Comparison of ENCODE assay signal across 9 cellular contexts in genomic region chr3:88180398-88180999, GRCh38. TPM values are rescaled to one million over a fixed set of nuclear protein-coding genes. Genes with fewer than 3 reads are reported as not detected.
DNase-seq lines count a peak whose midpoint lies in the region; ATAC-seq, FAIRE-seq and TF ChIP-seq lines count a peak whose summit lies in the region.
"Had no signal": no experiment of that assay in that cellular context is flagged by ENCODE, and none has a peak within 500 bp of the region (broad histone marks: within the 10 kb centered on the region; RNA-seq: fewer than 3 reads in every experiment).

No MANE protein-coding gene starts in this region.

- peak in 1 of 2 donors; percentile 63 for ATAC-seq in naive thymus-derived CD8-positive, alpha-beta T cell

- H2AFZ ChIP-seq in Loucy (ENCODE audit: low read length), result no peak overlapping the region

- peaks cover 0 to 4% (median 3%) of the 10 kb centered on the region in 4 donors for H3K4me1 Mint-ChIP-seq in naive thymus-derived CD8-positive, alpha-beta T cell

- TF ChIP-seq CTCF in Loucy (conservative IDR thresholded peaks at IDR 0.05; ENCODE audit: low read length) (peak; percentile 75), astrocyte of the spinal cord (IDR thresholded peaks at IDR 0.05; ENCODE audit: low read depth, low read length) (peak; percentile 51), right atrium auricular region (IDR thresholded peaks at IDR 0.05) (peak in 1 of 2 donors; percentile 40)

- H3K4me1 ChIP-seq in Loucy (ENCODE audit: insufficient read depth, low read length, poor library complexity, severe bottlenecking) (no peaks in the 10 kb centered on the region), right atrium auricular region (no peaks in the 10 kb centered on the region)

- DNase-seq in AG08396 (ENCODE audit: low spot score) (peak; percentile 17), GM03348 (ENCODE audit: low spot score) (peak; percentile 32), H54 (ENCODE audit: insufficient read length, low spot score) (no peak), astrocyte of the spinal cord (ENCODE audit: low read depth, low spot score) (peak; percentile 53), right atrium auricular region (ENCODE audit: low spot score) (no peak)
- peak in 6 of 10 donors; percentile 5 to 51 (median 25) for DNase-seq in naive thymus-derived CD8-positive, alpha-beta T cell
- no peak for DNase-seq in effector CD8-positive, alpha-beta T cell (lab: John Stamatoyannopoulos, UW)

- FAIRE-seq in H54 (lab: Jason Lieb, UNC), result peak; percentile 81

- in situ Hi-C loops in astrocyte of the spinal cord (cut with HindIII; ENCODE audit: low sequenced_read_pairs), result no loop called here

- no peaks in the 10 kb centered on the region for H3K79me2 ChIP-seq in Loucy (ENCODE audit: insufficient read depth, low read length)

- peaks cover 3 to 14% (median 10%) of the 10 kb centered on the region in 3 donors for H3K36me3 Mint-ChIP-seq in naive thymus-derived CD8-positive, alpha-beta T cell

- H3K27ac ChIP-seq in right atrium auricular region, result no peak overlapping the region

- H3K9me3 Mint-ChIP-seq in naive thymus-derived CD8-positive, alpha-beta T cell, result peaks cover 2 to 27% (median 16%) of the 10 kb centered on the region in 9 donors

- no peak overlapping the region for H3K4me2 ChIP-seq in Loucy (ENCODE audit: low read depth, low read length, poor library complexity, severe bottlenecking)

- peaks cover 0 to 8% (median 5%) of the 10 kb centered on the region in 5 donors for H3K27me3 Mint-ChIP-seq in naive thymus-derived CD8-positive, alpha-beta T cell
- H3K27me3 Mint-ChIP-seq: T-cell had no signal

- no peak overlapping the region for H3K9ac ChIP-seq in Loucy (ENCODE audit: low read depth, low read length, poor library complexity, severe bottlenecking)

- no peaks in the 10 kb centered on the region for H3F3A ChIP-seq in Loucy (ENCODE audit: low read depth)

- H3K36me3 ChIP-seq in Loucy (ENCODE audit: insufficient read depth, low read length) (no peaks in the 10 kb centered on the region), right atrium auricular region (no peaks in the 10 kb centered on the region)

- H3K4me3 ChIP-seq in Loucy (ENCODE audit: low read length, poor library complexity, severe bottlenecking) (no peak overlapping the region), astrocyte of the spinal cord (ENCODE audit: low read depth, low read length) (no peak overlapping the region), right atrium auricular region (no peak overlapping the region)

- no peak for TF ChIP-seq POLR2A in H54 (IDR thresholded peaks at IDR 0.05; ENCODE audit: low read depth, low read length)

- no peak overlapping the region for H3K4me3 Mint-ChIP-seq in naive thymus-derived CD8-positive, alpha-beta T cell
- H3K4me3 Mint-ChIP-seq: T-cell had no signal

- H3K27me3 ChIP-seq in Loucy (ENCODE audit: insufficient read depth, low read length, poor library complexity, severe bottlenecking) (no peaks in the 10 kb centered on the region), right atrium auricular region (no peaks in the 10 kb centered on the region)

- no peaks in the 10 kb centered on the region for H4K20me1 ChIP-seq in Loucy (ENCODE audit: insufficient read depth, low read length, poor library complexity, severe bottlenecking)

- no peak overlapping the region for H3K27ac Mint-ChIP-seq in naive thymus-derived CD8-positive, alpha-beta T cell
- H3K27ac Mint-ChIP-seq: T-cell had no signal

- H3K9me2 ChIP-seq in Loucy (replicated peaks; ENCODE audit: low read depth, low read length), result no peaks in the 10 kb centered on the region

- H3K9me3 ChIP-seq in Loucy (ENCODE audit: insufficient read depth, low read depth, low read length) (no peaks in the 10 kb centered on the region), right atrium auricular region (no peaks in the 10 kb centered on the region)

- POLR2A ChIA-PET in naive thymus-derived CD8-positive, alpha-beta T cell (lab: Charles Lee), result no interaction called here

RNA-seq across cellular contexts. Expression of gene C3orf38, which starts 30.7 kb away (rescaled TPM):
- 10 to 100 TPM; 41.3 to 46.6 TPM for total RNA-seq in naive thymus-derived CD8-positive, alpha-beta T cell
- polyA plus RNA-seq in naive thymus-derived CD8-positive, alpha-beta T cell, result 10 to 100 TPM; 16.9 to 19.4 (median 17.8) TPM
- total RNA-seq in right atrium auricular region, result 10 to 100 TPM; 12.0 to 12.5 TPM

Comparison
In these comparisons a context has a peak if more than half of its experiments do, and no peak if none do; other contexts are left out.
1. DNase-seq: peak in AG08396 (single experiment), GM03348 (single experiment), astrocyte of the spinal cord (single experiment) and naive thymus-derived CD8-positive, alpha-beta T cell (6 of 10); none in H54 (single experiment), effector CD8-positive, alpha-beta T cell (single experiment) and right atrium auricular region (single experiment).